2 cellular contexts compared by ENCODE assay signal in the genomic region with DNA sequence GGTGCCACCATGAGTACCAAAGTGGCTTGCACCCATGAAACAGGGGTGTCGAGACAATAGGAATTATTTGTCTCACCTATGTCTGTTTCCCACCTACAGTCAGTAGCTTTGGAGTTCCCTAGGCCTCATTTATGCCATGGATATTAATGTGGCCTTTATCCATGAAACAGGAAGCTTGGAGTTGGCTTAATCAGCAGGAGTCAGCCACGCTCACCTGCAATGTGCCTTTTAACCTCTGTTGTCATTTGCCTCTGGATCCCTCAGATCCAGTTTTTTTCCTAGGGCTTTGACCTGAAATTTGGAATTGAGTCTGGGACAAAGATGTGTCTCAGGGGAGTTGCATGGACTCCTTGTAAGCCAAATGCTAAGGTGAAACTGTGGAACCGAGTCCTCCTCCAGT.
TF ChIP-seq lines count a peak whose summit lies in the region.

No MANE protein-coding gene starts in this region.

TF ChIP-seq in WTC11, 78 proteins besides CTCF, POLR2A, EP300 and RAD21:
- TF ChIP-seq, protein P1, sequence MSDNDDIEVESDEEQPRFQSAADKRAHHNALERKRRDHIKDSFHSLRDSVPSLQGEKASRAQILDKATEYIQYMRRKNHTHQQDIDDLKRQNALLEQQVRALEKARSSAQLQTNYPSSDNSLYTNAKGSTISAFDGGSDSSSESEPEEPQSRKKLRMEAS (CRISPR knock-in tag; IDR thresholded peaks at IDR 0.05), result no peak
- TF ChIP-seq, protein P2, sequence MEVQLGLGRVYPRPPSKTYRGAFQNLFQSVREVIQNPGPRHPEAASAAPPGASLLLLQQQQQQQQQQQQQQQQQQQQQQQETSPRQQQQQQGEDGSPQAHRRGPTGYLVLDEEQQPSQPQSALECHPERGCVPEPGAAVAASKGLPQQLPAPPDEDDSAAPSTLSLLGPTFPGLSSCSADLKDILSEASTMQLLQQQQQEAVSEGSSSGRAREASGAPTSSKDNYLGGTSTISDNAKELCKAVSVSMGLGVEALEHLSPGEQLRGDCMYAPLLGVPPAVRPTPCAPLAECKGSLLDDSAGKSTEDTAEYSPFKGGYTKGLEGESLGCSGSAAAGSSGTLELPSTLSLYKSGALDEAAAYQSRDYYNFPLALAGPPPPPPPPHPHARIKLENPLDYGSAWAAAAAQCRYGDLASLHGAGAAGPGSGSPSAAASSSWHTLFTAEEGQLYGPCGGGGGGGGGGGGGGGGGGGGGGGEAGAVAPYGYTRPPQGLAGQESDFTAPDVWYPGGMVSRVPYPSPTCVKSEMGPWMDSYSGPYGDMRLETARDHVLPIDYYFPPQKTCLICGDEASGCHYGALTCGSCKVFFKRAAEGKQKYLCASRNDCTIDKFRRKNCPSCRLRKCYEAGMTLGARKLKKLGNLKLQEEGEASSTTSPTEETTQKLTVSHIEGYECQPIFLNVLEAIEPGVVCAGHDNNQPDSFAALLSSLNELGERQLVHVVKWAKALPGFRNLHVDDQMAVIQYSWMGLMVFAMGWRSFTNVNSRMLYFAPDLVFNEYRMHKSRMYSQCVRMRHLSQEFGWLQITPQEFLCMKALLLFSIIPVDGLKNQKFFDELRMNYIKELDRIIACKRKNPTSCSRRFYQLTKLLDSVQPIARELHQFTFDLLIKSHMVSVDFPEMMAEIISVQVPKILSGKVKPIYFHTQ (CRISPR knock-in tag; IDR thresholded peaks at IDR 0.05), result no peak

TF ChIP-seq in SK-N-SH, 30 proteins besides CTCF, POLR2A, EP300 and RAD21:
- no peak for TF ChIP-seq SIN3A (IDR thresholded peaks at IDR 0.05; ENCODE audit: borderline replicate concordance, low read depth, low read length)
- TF ChIP-seq FOXJ3 (CRISPR knock-in tag; IDR thresholded peaks at IDR 0.05), result no peak
- TF ChIP-seq FOSL2 (IDR thresholded peaks at IDR 0.05; ENCODE audit: borderline replicate concordance, low read depth), result no peak
- no peak for TF ChIP-seq CHD2 (IDR thresholded peaks at IDR 0.05; ENCODE audit: low read length, partially characterized antibody)
- no peak for TF ChIP-seq TCF12 (IDR thresholded peaks at IDR 0.05)
- TF ChIP-seq, protein P3, sequence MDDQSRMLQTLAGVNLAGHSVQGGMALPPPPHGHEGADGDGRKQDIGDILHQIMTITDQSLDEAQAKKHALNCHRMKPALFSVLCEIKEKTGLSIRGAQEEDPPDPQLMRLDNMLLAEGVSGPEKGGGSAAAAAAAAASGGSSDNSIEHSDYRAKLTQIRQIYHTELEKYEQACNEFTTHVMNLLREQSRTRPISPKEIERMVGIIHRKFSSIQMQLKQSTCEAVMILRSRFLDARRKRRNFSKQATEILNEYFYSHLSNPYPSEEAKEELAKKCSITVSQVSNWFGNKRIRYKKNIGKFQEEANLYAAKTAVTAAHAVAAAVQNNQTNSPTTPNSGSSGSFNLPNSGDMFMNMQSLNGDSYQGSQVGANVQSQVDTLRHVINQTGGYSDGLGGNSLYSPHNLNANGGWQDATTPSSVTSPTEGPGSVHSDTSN (IDR thresholded peaks at IDR 0.05), result no peak
- no peak for TF ChIP-seq MXI1 (IDR thresholded peaks at IDR 0.05; ENCODE audit: low read depth, low read length)
- no peak for TF ChIP-seq RFX5 (IDR thresholded peaks at IDR 0.05; ENCODE audit: low read length)
- no peak for TF ChIP-seq RXRA (IDR thresholded peaks at IDR 0.05; ENCODE audit: borderline replicate concordance, low read depth)
- TF ChIP-seq TAF1 (IDR thresholded peaks at IDR 0.05; ENCODE audit: borderline replicate concordance, low read depth, low read length), result no peak
- TF ChIP-seq USF2 (IDR thresholded peaks at IDR 0.05; ENCODE audit: borderline replicate concordance, low read depth, low read length), result no peak
- no peak for TF ChIP-seq POLR2AphosphoS5 (IDR thresholded peaks at IDR 0.05; ENCODE audit: low read depth, low read length)
